8 cellular contexts compared by ENCODE assay signal in genomic region chr12:2291182-2291832, GRCh38.
DNase-seq lines count a peak whose midpoint lies in the region; FAIRE-seq and TF ChIP-seq lines count a peak whose summit lies in the region.

No MANE protein-coding gene starts in this region.

- DNase-seq in activated gamma-delta T cell treated with Interleukin-2 at 50 U/mL for 16 hours: peak; percentile 20
- DNase-seq in activated gamma-delta T cell (lab: John Stamatoyannopoulos, UW): no peak
- DNase-seq in fibroblast of villous mesenchyme (ENCODE audit: low read depth): peak; percentile 48
- peak; percentile 60 for DNase-seq in sigmoid colon
- no peak for DNase-seq in COR-L47 (lab: John Stamatoyannopoulos, UW)
- DNase-seq in NK-92 treated with Interleukin-12 subunit alpha and Interleukin-12 subunit beta, amount 100 ng/mL, for 24 hours (lab: John Stamatoyannopoulos, UW): no peak

- TF ChIP-seq POLR2A in sigmoid colon (IDR thresholded peaks at IDR 0.05): no peak

- H3K4me1 ChIP-seq in sigmoid colon: peaks cover 0 to 96% (median 84%) of the 10 kb centered on the region in 4 donors

- WGBS in sigmoid colon, 2 donors: 65 to 77% methylated on average over 15 of the region's 15 CpGs

- H3K27ac ChIP-seq in sigmoid colon: peak overlapping the region in 3 of 4 donors; percentile 77 to 89 (median 87)

- no peak for TF ChIP-seq EP300 in sigmoid colon (IDR thresholded peaks at IDR 0.05)

- no peaks in the 10 kb centered on the region for H3K36me3 ChIP-seq in sigmoid colon

- peak; percentile 56 for FAIRE-seq in TTC549 (lab: Jason Lieb, UNC)

- H3K4me3 ChIP-seq in fibroblast of villous mesenchyme (ENCODE audit: low read depth, low read length) (no peak overlapping the region), sigmoid colon (no peak overlapping the region)

- TF ChIP-seq CTCF in LNCAP (IDR thresholded peaks at IDR 0.05) (peak; percentile 85), fibroblast of villous mesenchyme (IDR thresholded peaks at IDR 0.05; ENCODE audit: insufficient read depth, low read depth, low read length) (peak; percentile 82), sigmoid colon (IDR thresholded peaks at IDR 0.05) (peak; percentile 12 to 70 (median 46))

- no peaks in the 10 kb centered on the region for H3K27me3 ChIP-seq in sigmoid colon

- no peaks in the 10 kb centered on the region for H3K9me3 ChIP-seq in sigmoid colon

- intact Hi-C loops in sigmoid colon (cut with DNase I): loop anchor here (5.0 kb wide), 1 partner anchor 86 kb away; no protein-coding TSS in a partner anchor

Comparison
In these comparisons a context has a peak if more than half of its experiments do, and no peak if none do; other contexts are left out.
1. DNase-seq: peak in activated gamma-delta T cell treated with Interleukin-2 at 50 U/mL for 16 hours (single experiment), fibroblast of villous mesenchyme (single experiment) and sigmoid colon (single experiment); none in activated gamma-delta T cell (single experiment), COR-L47 (single experiment) and NK-92 treated with Interleukin-12 subunit alpha and Interleukin-12 subunit beta, amount 100 ng/mL, for 24 hours (single experiment).
2. Peak in every context shown above with its lines, with median percentiles within 50 percentile points of each other: CTCF ChIP-seq.